Comparison of ENCODE assay signal across 31 cellular contexts in the genomic region with DNA sequence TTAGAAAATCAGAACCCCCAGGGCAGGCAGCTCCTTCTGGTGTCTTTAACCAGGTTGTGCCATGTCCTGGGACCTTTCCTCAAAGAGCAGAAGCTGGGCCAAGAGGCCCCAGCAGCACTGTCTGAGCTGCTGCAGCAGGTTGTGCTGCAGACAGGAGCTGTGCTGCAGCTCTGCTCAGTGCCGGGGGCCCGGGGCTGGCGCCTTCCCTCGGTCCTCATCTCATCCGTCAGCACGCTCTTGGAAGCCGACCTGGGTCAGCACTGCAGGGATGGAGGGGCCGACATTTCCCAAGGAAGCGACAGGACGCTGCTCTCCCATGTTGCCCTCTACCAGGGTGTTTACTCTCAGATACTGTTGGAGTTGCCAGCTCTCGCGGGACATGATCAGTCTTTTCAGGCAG. TPM values are rescaled to one million over a fixed set of nuclear protein-coding genes. Genes with fewer than 3 reads are reported as not detected.
DNase-seq lines count a peak whose midpoint lies in the region; ATAC-seq, FAIRE-seq and TF ChIP-seq lines count a peak whose summit lies in the region.
"Had no signal": no experiment of that assay in that cellular context is flagged by ENCODE, and none has a peak within 500 bp of the region (broad histone marks: within the 10 kb centered on the region; RNA-seq: fewer than 3 reads in every experiment).

No MANE protein-coding gene starts in this region.

- peaks cover 26% of the 10 kb centered on the region for H4K20me1 ChIP-seq in K562 (replicated peaks; ENCODE audit: control insufficient read depth, insufficient read depth, low read length)

- H3K27ac ChIP-seq in cardiac muscle cell, result peak overlapping the region; percentile 42
- H3K27ac ChIP-seq in K562 (ENCODE audit: extremely low read depth, low read depth, low read length), result no peak overlapping the region
- H3K27ac ChIP-seq: 22Rv1; A549; BLaER1; BLaER1 treated with 17β-estradiol and CSF1 and Interleukin-3, amounts not matched to agents 10 nM and 100 nM; C4-2B had no signal

- ATAC-seq in left ventricle myocardium superior (no peak), K562 (no peak)
- ATAC-seq: A549; CD8-positive, alpha-beta T cell had no signal

- CTCF ChIA-PET in K562 (lab: Yijun Ruan, JAX; ENCODE audit: low intra/inter-chr PET ratio), result no interaction called here

- BruUV-seq in K562 (replicated peaks; lab: Mats Ljungman, UMichigan), result no TSS peak

- FAIRE-seq in K562 (lab: Jason Lieb, UNC), result no peak
- FAIRE-seq: A204.1, A549, D721Med had no signal

- in situ Hi-C loops in K562 (cut with MboI), result no loop called here

- no peak overlapping the region for H3K9ac ChIP-seq in K562 (ENCODE audit: insufficient read depth in 1 of 2, low read depth in 2 of 2, low read length in 2 of 2)
- H3K9ac ChIP-seq: BLaER1; BLaER1 treated with 17β-estradiol and CSF1 and Interleukin-3, amounts not matched to agents 10 nM and 100 nM had no signal

- DNase-seq in cardiac muscle cell (ENCODE audit: low read depth in 1 of 2, low spot score in 1 of 2) (peak in 1 of 2 donors; percentile 73), left ventricle myocardium superior (no peak), K562 (ENCODE audit: extremely low read depth in 1 of 4, low spot score in 3 of 4) (no peak), NCI-H524 treated with DMSO at 0.1 percent for 48 hours (lab: John Stamatoyannopoulos, UW) (no peak)
- DNase-seq: 8988T; ACHN; AML-193; BE2C; C1 segment of cervical spinal cord; Caco-2; Calu3; CD4-positive, alpha-beta memory T cell; CD4-positive, alpha-beta T cell; CD4-positive, CD25-positive, alpha-beta regulatory T cell; CD8-positive, alpha-beta memory T cell; CD8-positive, alpha-beta T cell; COR-L47; DMS 273 treated with DMSO at 0.1 percent for 48 hours; DMS153; DMS53; DMS79; DMS79 treated with DMSO at 0.1 percent for 48 hours; DND-41; EL had no signal

- H3K79me2 ChIP-seq in K562 (ENCODE audit: control insufficient read depth, insufficient read depth, low read length), result peaks cover 68% of the 10 kb centered on the region

- intact Hi-C loops in left ventricle myocardium superior (cut with micrococcal nuclease), result no loop called here
- intact Hi-C loops in K562 (cut with micrococcal nuclease), result no loop called here

- H3K4me1 ChIP-seq in cardiac muscle cell (ENCODE audit: low read depth) (no peaks in the 10 kb centered on the region), K562 (replicated peaks in 1 of 2; ENCODE audit: control insufficient read depth in 2 of 2, insufficient read depth in 2 of 2, low read length in 2 of 2) (no peaks in the 10 kb centered on the region)
- H3K4me1 ChIP-seq: A549, BE2C, Caco-2 had no signal

- TF ChIP-seq EP300 in K562 (IDR thresholded peaks at IDR 0.05; ENCODE audit: low read length), result no peak

- H3K27me3 ChIP-seq in cardiac muscle cell, result no peaks in the 10 kb centered on the region
- H3K27me3 ChIP-seq in K562 (ENCODE audit: control insufficient read depth in 2 of 2, insufficient read depth in 2 of 2, low read length in 2 of 2), result no peaks in the 10 kb centered on the region
- H3K27me3 ChIP-seq: BE2C; BLaER1; BLaER1 treated with 17β-estradiol and CSF1 and Interleukin-3, amounts not matched to agents 10 nM and 100 nM had no signal

- no peak for TF ChIP-seq RAD21 in K562 (CRISPR knock-in tag; conservative IDR thresholded peaks at IDR 0.05 in 1 of 2, IDR thresholded peaks at IDR 0.05 in 1 of 2)

- H3K4me2 ChIP-seq in K562 (ENCODE audit: insufficient read depth, low read length), result no peak overlapping the region
- H3K4me2 ChIP-seq: A549; BLaER1; BLaER1 treated with 17β-estradiol and CSF1 and Interleukin-3, amounts not matched to agents 10 nM and 100 nM had no signal

- H2AFZ ChIP-seq in K562 (ENCODE audit: low read depth, low read length), result no peak overlapping the region

- no peaks in the 10 kb centered on the region for H3K9me1 ChIP-seq in K562 (ENCODE audit: control insufficient read depth, insufficient read depth, low read length)

- 94% methylated on average over 9 of the region's 12 CpGs for WGBS in K562 (ENCODE audit: insufficient coverage, low coverage, missing lambda C conversion rate)

- POLR2A ChIA-PET in K562 (lab: Yijun Ruan, JAX), result interaction anchor here (0.7 to 4.1 kb wide), 2 partner anchors 10 to 13 kb away, joined by 3 to 15 read pairs; no protein-coding TSS in a partner anchor

- H3K36me3 ChIP-seq in cardiac muscle cell (peaks cover 17% of the 10 kb centered on the region), K562 (ENCODE audit: control insufficient read depth, insufficient read depth, low read length) (peaks cover 88% of the 10 kb centered on the region)

- H3K9me3 ChIP-seq in cardiac muscle cell (ENCODE audit: low read depth) (no peaks in the 10 kb centered on the region), K562 (replicated peaks; ENCODE audit: control insufficient read depth, insufficient read depth, low read depth, low read length) (no peaks in the 10 kb centered on the region)
- H3K9me3 ChIP-seq: A549; BE2C; BLaER1; BLaER1 treated with 17β-estradiol and CSF1 and Interleukin-3, amounts not matched to agents 10 nM and 100 nM; Caco-2 had no signal

- H3K4me3 ChIP-seq in cardiac muscle cell (no peak overlapping the region), K562 (no peak overlapping the region)
- H3K4me3 ChIP-seq: A549; BLaER1; BLaER1 treated with 17β-estradiol and CSF1 and Interleukin-3, amounts not matched to agents 10 nM and 100 nM had no signal

- no peak for TF ChIP-seq POLR2A in K562 (conservative IDR thresholded peaks at IDR 0.05)

- TF ChIP-seq CTCF in cardiac muscle cell (IDR thresholded peaks at IDR 0.05; ENCODE audit: low read depth, low read length), result no peak
- no peak for TF ChIP-seq CTCF in K562 (IDR thresholded peaks at IDR 0.05 in 2 of 3, conservative IDR thresholded peaks at IDR 0.05 in 1 of 3; ENCODE audit: insufficient read depth in 2 of 3, low read depth in 1 of 3, low read length in 3 of 3)

TF ChIP-seq in K562, 482 proteins besides CTCF, POLR2A, EP300 and RAD21 (continues in another document):
- TF ChIP-seq POLR2B (IDR thresholded peaks at IDR 0.05; ENCODE audit: low read depth, partially characterized antibody) (no peak), SRSF1 (IDR thresholded peaks at IDR 0.05; ENCODE audit: low read depth, low read length) (no peak), MECOM (CRISPR knock-in tag; IDR thresholded peaks at IDR 0.05) (no peak), RBFOX2 (IDR thresholded peaks at IDR 0.05; ENCODE audit: low read depth, low read length) (peak; percentile 32; the same call in 1 of the 2 replicates), POLR2G (IDR thresholded peaks at IDR 0.05; ENCODE audit: low read depth, low read length) (peak; percentile 33; the same call in 1 of the 2 replicates)

RNA-seq across cellular contexts. Expression of gene URB2, which starts 11.7 kb away (rescaled TPM):
- total RNA-seq in cardiac muscle cell (5.4 and 7.5 TPM in 2 replicates), left ventricle myocardium superior (2.9 TPM), K562 (2014; rRNA removed) (21.3 and 25.6 TPM in 2 replicates), K562 (2014; rRNA removed; fragmentation: Illumina TruSeq; extraction: Trizol) (23.2 and 25.2 TPM in 2 replicates), K562 (2015; rRNA removed; fragmentation: Illumina TruSeq; extraction: Trizol) (28.0 and 28.3 TPM in 2 replicates), K562 (2021) (27.6 and 31.3 TPM in 2 replicates)
- polyA plus RNA-seq in cardiac muscle cell (3.4 and 4.7 TPM in 2 replicates), K562 (2011; rRNA removed) (15.0 and 19.0 TPM in 2 replicates), K562 (2014; fragmentation: Illumina TruSeq; extraction: Trizol) (17.9 and 18.3 TPM in 2 replicates), K562 (2014; fragmentation: Nextera tagmentation; extraction: Ambion mirVana) (1 to 10 TPM; 2.8 to 3.8 TPM), K562 (2014; rRNA removed) (12.9 and 14.7 TPM in 2 replicates)
- 69.7 and 74.5 TPM in 2 replicates for total RNA-seq in K562 (2011; cell fraction: chromatin; rRNA removed; ENCODE audit: low replicate concordance)
- total RNA-seq in K562 (2011; cell fraction: nucleolus; rRNA removed), result 45.5 and 48.0 TPM in 2 replicates
- total RNA-seq in K562 (2011; cell fraction: nucleoplasm; rRNA removed), result 44.4 and 45.0 TPM in 2 replicates
- polyA plus RNA-seq in K562 (2011; cell fraction: cytosol; rRNA removed), result 13.4 and 16.4 TPM in 2 replicates
- 19.1 and 24.7 TPM in 2 replicates for polyA plus RNA-seq in K562 (2011; cell fraction: nucleus; rRNA removed)
- 6.8 and 14.3 TPM in 2 replicates for polyA plus RNA-seq in K562 (2012)
- 41.7 and 50.1 TPM in 2 replicates for polyA minus RNA-seq in K562 (2011; rRNA and poly(A)+ RNA removed)
- 18.9 and 26.2 TPM in 2 replicates for polyA minus RNA-seq in K562 (2011; cell fraction: cytosol; rRNA and poly(A)+ RNA removed)
- polyA minus RNA-seq in K562 (2011; cell fraction: nucleus; rRNA and poly(A)+ RNA removed), result 30.6 and 33.9 TPM in 2 replicates

RNA-seq across cellular contexts. Expression of gene TAF5L, which starts 11.8 kb away (rescaled TPM):
- total RNA-seq in cardiac muscle cell (9.6 and 10.2 TPM in 2 replicates), left ventricle myocardium superior (10.0 TPM), K562 (2014; rRNA removed) (19.3 and 22.1 TPM in 2 replicates), K562 (2014; rRNA removed; fragmentation: Illumina TruSeq; extraction: Trizol) (23.3 and 23.7 TPM in 2 replicates), K562 (2015; rRNA removed; fragmentation: Illumina TruSeq; extraction: Trizol) (23.8 and 25.9 TPM in 2 replicates), K562 (2021) (26.2 and 28.0 TPM in 2 replicates)
- polyA plus RNA-seq in cardiac muscle cell (2.5 and 3.2 TPM in 2 replicates), K562 (2011; rRNA removed) (27.6 and 34.2 TPM in 2 replicates), K562 (2014; fragmentation: Illumina TruSeq; extraction: Trizol) (32.5 and 33.6 TPM in 2 replicates), K562 (2014; fragmentation: Nextera tagmentation; extraction: Ambion mirVana) (1 to 10 TPM; 2.2 to 3.2 TPM), K562 (2014; rRNA removed) (23.2 and 27.0 TPM in 2 replicates)
- total RNA-seq in K562 (2011; cell fraction: chromatin; rRNA removed; ENCODE audit: low replicate concordance), result 30.3 and 33.2 TPM in 2 replicates
- total RNA-seq in K562 (2011; cell fraction: nucleolus; rRNA removed), result 21.0 and 33.4 TPM in 2 replicates
- 30.2 and 34.2 TPM in 2 replicates for total RNA-seq in K562 (2011; cell fraction: nucleoplasm; rRNA removed)
- 29.7 and 32.1 TPM in 2 replicates for polyA plus RNA-seq in K562 (2011; cell fraction: cytosol; rRNA removed)
- 25.3 and 33.4 TPM in 2 replicates for polyA plus RNA-seq in K562 (2011; cell fraction: nucleus; rRNA removed)
- polyA plus RNA-seq in K562 (2012), result 17.4 and 22.2 TPM in 2 replicates
- polyA minus RNA-seq in K562 (2011; rRNA and poly(A)+ RNA removed), result 34.4 and 42.9 TPM in 2 replicates
- polyA minus RNA-seq in K562 (2011; cell fraction: cytosol; rRNA and poly(A)+ RNA removed), result 17.0 and 20.6 TPM in 2 replicates
- polyA minus RNA-seq in K562 (2011; cell fraction: nucleus; rRNA and poly(A)+ RNA removed), result 16.3 and 17.8 TPM in 2 replicates
